Comparison of ENCODE assay signal across 8 cellular contexts in the genomic region with DNA sequence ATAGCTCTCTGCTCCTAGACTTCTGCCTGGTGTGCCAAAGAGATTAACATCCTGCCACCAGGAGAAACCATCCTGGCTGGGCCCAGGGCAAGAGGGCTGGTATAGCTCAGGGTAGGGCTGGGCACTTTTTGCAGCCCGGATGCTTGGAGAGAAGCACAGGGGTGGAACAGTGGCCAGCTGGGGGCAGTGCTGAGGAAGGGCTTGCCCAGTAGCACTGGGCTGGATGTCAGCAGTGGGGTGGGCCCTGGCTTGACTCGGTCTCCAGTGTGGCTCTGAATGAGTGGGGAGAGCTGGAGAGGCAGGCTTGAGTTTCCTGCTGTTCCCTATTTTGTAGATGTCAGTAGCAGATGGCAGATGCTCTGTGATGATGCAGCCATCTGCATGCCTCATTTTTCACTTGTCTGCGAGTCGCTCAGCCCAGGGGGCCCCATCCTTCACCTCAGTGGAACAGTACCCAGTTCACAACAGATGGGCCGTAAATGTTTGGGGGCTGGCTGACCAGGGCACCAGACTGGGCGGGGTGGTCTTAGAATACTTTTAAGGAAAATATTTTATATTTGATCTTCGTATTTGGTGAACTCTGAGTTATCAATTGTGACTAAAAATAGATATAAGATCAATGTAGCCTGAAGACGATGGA. TPM values are rescaled to one million over a fixed set of nuclear protein-coding genes. Genes with fewer than 3 reads are reported as not detected.
DNase-seq lines count a peak whose midpoint lies in the region; ATAC-seq, FAIRE-seq and TF ChIP-seq lines count a peak whose summit lies in the region.

No MANE protein-coding gene starts in this region.

- H3K4me3 ChIP-seq in PC-3 (ENCODE audit: low read length) (no peak overlapping the region), liver (ENCODE audit: low read depth in 1 of 3, low read length in 3 of 3) (no peak overlapping the region), thymus (ENCODE audit: low read length) (no peak overlapping the region)

- no peak overlapping the region for H3K27ac ChIP-seq in PC-3 (ENCODE audit: low read length)
- no peak overlapping the region for H3K27ac ChIP-seq in liver (ENCODE audit: low read depth in 1 of 2, low read length in 2 of 2)
- peak overlapping the region; percentile 31 for H3K27ac ChIP-seq in thymus (ENCODE audit: low read depth)

- ATAC-seq in PC-3 (peak; percentile 35; the same call in 1 of the 2 replicates), HG02623 (IDR thresholded peaks at IDR 0.05; ENCODE audit: unreplicated experiment) (no peak)

- TF ChIP-seq CTCF in GM10248 (IDR thresholded peaks at IDR 0.05; ENCODE audit: control extremely low read depth, extremely low read depth, low read depth, missing control alignments) (peak; percentile 33), PC-3 (conservative IDR thresholded peaks at IDR 0.05; ENCODE audit: low read depth, low read length) (peak; percentile 59), liver (IDR thresholded peaks at IDR 0.05; ENCODE audit: low read depth, low read length, missing input control) (peak; percentile 41)

- no peak overlapping the region for H2AFZ ChIP-seq in PC-3 (ENCODE audit: low read length)

- H3K9me3 ChIP-seq in PC-3 (ENCODE audit: low read length) = peaks cover 3% of the 10 kb centered on the region; the same call in 1 of the 2 replicates
- no peaks in the 10 kb centered on the region for H3K9me3 ChIP-seq in liver (ENCODE audit: control insufficient read depth in 4 of 4, low read length in 3 of 4)
- H3K9me3 ChIP-seq in thymus (ENCODE audit: control insufficient read depth) = no peaks in the 10 kb centered on the region

- H4K20me1 ChIP-seq in PC-3 (ENCODE audit: low read length) = no peaks in the 10 kb centered on the region

- peak; percentile 45 to 68 for TF ChIP-seq RAD21 in liver (IDR thresholded peaks at IDR 0.05)

- H3K4me1 ChIP-seq in PC-3 (ENCODE audit: insufficient read depth, low read length) = no peaks in the 10 kb centered on the region
- no peaks in the 10 kb centered on the region for H3K4me1 ChIP-seq in liver (ENCODE audit: control insufficient read depth in 4 of 4, insufficient read depth in 4 of 4, low read length in 3 of 4)
- H3K4me1 ChIP-seq in thymus (ENCODE audit: control insufficient read depth, insufficient read depth, low read length) = no peaks in the 10 kb centered on the region

- no peak for FAIRE-seq in urothelium cell line (lab: Jason Lieb, UNC)

- intact Hi-C loops in PC-3 (cut with micrococcal nuclease) = no loop called here

- CTCF ChIA-PET in GM10248 (lab: Yijun Ruan, JAX) = interaction anchor here (1.1 to 2.2 kb wide), 7 partner anchors 9 to 171 kb away, joined by 3 to 11 read pairs (median 4); a partner anchor contains a TSS
- CTCF ChIA-PET in PC-3 (lab: Charles Lee) = no interaction called here

- H3K4me2 ChIP-seq in PC-3 (ENCODE audit: low read length) = no peak overlapping the region

- BruUV-seq in PC-3 (replicated peaks; lab: Mats Ljungman, UMichigan) = no TSS peak

- H3K27me3 ChIP-seq in PC-3 (ENCODE audit: low read length) = peaks cover 12% of the 10 kb centered on the region
- H3K27me3 ChIP-seq in liver (ENCODE audit: control insufficient read depth in 4 of 4, insufficient read depth in 4 of 4, low read length in 3 of 4) = no peaks in the 10 kb centered on the region
- H3K27me3 ChIP-seq in thymus (ENCODE audit: control insufficient read depth, insufficient read depth) = no peaks in the 10 kb centered on the region

- H3K79me2 ChIP-seq in PC-3 (ENCODE audit: low read length) = no peaks in the 10 kb centered on the region

- no peaks in the 10 kb centered on the region for H3K36me3 ChIP-seq in PC-3 (ENCODE audit: low read depth, low read length)
- H3K36me3 ChIP-seq in liver (ENCODE audit: control insufficient read depth in 4 of 4, insufficient read depth in 3 of 4, low read depth in 1 of 4, low read length in 3 of 4) = peaks cover 2 to 14% (median 10%) of the 10 kb centered on the region in 4 donors
- H3K36me3 ChIP-seq in thymus (ENCODE audit: control insufficient read depth, insufficient read depth) = peaks cover 9% of the 10 kb centered on the region

- H3K9me2 ChIP-seq in PC-3 (replicated peaks; ENCODE audit: low read length) = no peaks in the 10 kb centered on the region

- POLR2A ChIA-PET in GM10248 (lab: Yijun Ruan, JAX) = no interaction called here
- POLR2A ChIA-PET in PC-3 (lab: Charles Lee; ENCODE audit: unreplicated experiment) = no interaction called here

- no peaks in the 10 kb centered on the region for H3F3A ChIP-seq in PC-3 (ENCODE audit: low read length, unreplicated experiment)

- peak; percentile 34 for DNase-seq in GM10248 (ENCODE audit: extremely low spot score)
- DNase-seq in PC-3 = peak; percentile 28
- peak; percentile 8 for DNase-seq in astrocyte of the hippocampus (ENCODE audit: low read depth, low spot score)
- DNase-seq in urothelium cell line (ENCODE audit: low spot score) = no peak
- DNase-seq in GM19238 (ENCODE audit: insufficient read length, low spot score) = no peak

- no peak overlapping the region for H3K9ac ChIP-seq in PC-3 (ENCODE audit: low read length)
- H3K9ac ChIP-seq in liver (ENCODE audit: low read depth in 1 of 2, low read length in 2 of 2) = no peak overlapping the region

- 81% methylated on average over 8 of the region's 8 CpGs for WGBS in liver
- WGBS in thymus = 95% methylated on average over 8 of the region's 8 CpGs

TF ChIP-seq in liver, 16 proteins besides CTCF, POLR2A, EP300 and RAD21:
- TF ChIP-seq HNF4G (IDR thresholded peaks at IDR 0.05) (no peak), JUND (IDR thresholded peaks at IDR 0.05) (peak in 1 of 2 donors; percentile 15)

RNA-seq across cellular contexts. Expression of a gene that starts 56.4 kb away (rescaled TPM):
- total RNA-seq in PC-3 (2014; rRNA removed) (not detected in 2 replicates), liver (not detected)
- polyA plus RNA-seq in liver (not detected), thymus (0.52 TPM)

Comparison
In these comparisons a context has a peak if more than half of its experiments do, and no peak if none do; other contexts are left out.
1. DNase-seq: peak in GM10248 (single experiment), PC-3 (single experiment) and astrocyte of the hippocampus (single experiment); none in urothelium cell line (single experiment) and GM19238 (single experiment).
2. Peak in every context shown above with its lines, with median percentiles within 50 percentile points of each other: CTCF ChIP-seq.